2 cellular contexts compared by ENCODE assay signal in the genomic region with DNA sequence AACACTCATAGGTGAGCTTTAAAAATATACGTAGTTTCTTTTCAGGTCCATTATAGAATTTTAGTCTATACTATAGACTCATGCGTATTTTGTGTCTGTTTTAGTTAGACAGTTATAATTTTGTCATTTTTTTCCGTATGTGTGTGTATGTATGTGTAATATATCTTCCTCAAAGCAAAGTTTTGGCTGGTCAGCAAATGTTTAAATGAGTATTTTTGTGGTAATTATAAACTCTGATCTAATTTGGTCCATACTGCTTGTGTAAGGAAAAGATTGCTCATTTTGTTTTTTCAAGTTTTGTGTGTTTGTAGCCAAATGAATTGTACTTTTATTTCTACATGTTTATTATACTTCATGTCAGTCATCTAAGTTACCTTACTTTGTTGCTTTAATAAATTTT.
A peak's percentile ranks its signal among the peaks of the same experiment; 100 is the strongest.
TF ChIP-seq lines count a peak whose summit lies in the region.

No MANE protein-coding gene starts in this region.

TF ChIP-seq in HCT116, 20 proteins besides CTCF, POLR2A, EP300 and RAD21:
- TF ChIP-seq CBX3 (IDR thresholded peaks at IDR 0.05; ENCODE audit: low read depth) (no peak), SIN3A (IDR thresholded peaks at IDR 0.05; ENCODE audit: low read depth) (no peak), EGR1 (IDR thresholded peaks at IDR 0.05; ENCODE audit: low read depth) (no peak)
- TF ChIP-seq, protein P1, sequence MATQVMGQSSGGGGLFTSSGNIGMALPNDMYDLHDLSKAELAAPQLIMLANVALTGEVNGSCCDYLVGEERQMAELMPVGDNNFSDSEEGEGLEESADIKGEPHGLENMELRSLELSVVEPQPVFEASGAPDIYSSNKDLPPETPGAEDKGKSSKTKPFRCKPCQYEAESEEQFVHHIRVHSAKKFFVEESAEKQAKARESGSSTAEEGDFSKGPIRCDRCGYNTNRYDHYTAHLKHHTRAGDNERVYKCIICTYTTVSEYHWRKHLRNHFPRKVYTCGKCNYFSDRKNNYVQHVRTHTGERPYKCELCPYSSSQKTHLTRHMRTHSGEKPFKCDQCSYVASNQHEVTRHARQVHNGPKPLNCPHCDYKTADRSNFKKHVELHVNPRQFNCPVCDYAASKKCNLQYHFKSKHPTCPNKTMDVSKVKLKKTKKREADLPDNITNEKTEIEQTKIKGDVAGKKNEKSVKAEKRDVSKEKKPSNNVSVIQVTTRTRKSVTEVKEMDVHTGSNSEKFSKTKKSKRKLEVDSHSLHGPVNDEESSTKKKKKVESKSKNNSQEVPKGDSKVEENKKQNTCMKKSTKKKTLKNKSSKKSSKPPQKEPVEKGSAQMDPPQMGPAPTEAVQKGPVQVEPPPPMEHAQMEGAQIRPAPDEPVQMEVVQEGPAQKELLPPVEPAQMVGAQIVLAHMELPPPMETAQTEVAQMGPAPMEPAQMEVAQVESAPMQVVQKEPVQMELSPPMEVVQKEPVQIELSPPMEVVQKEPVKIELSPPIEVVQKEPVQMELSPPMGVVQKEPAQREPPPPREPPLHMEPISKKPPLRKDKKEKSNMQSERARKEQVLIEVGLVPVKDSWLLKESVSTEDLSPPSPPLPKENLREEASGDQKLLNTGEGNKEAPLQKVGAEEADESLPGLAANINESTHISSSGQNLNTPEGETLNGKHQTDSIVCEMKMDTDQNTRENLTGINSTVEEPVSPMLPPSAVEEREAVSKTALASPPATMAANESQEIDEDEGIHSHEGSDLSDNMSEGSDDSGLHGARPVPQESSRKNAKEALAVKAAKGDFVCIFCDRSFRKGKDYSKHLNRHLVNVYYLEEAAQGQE (IDR thresholded peaks at IDR 0.05; ENCODE audit: low read depth), result no peak

TF ChIP-seq in IMR-90, 13 proteins besides CTCF, POLR2A, EP300 and RAD21:
- TF ChIP-seq MAFK (IDR thresholded peaks at IDR 0.05; ENCODE audit: low read depth, low read length) (peak; percentile 54), SMC3 (IDR thresholded peaks at IDR 0.05; ENCODE audit: low read depth, low read length) (no peak)
